Comparison of ENCODE assay signal across 21 cellular contexts in the genomic region with DNA sequence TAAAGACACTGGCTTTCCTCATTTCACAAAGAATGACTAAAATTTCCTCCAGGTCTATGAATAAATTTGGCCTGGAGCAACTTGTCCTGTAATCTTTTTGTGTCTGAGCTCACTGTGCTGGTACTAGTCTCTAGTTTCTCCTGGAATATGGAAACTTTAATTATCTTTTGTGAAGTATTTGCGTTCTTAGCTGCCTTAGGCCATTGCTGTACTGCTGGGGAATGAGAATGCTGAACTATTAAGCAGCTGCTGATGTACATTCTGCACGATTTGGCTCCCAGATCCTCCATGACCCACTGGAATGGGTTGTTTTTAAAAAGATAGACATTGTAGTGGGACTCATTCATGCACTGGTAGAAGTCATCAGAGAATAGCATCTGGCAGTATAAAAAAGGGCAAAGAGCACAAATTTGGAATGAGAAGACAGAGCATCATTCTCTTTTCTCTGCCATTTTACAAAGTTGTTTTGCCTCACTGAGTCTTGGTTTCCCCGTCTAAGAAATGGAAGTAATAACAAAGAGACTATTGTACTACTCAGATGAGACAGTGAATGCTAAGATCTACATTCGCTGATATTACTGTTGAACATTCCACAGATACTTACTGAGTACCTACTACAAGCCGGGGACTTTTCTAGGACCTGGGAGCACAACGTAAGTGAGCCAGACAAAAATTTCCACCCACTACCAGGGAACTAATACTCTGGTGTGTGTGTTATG.
DNase-seq lines count a peak whose midpoint lies in the region; ATAC-seq and TF ChIP-seq lines count a peak whose summit lies in the region.
"Had no signal": no experiment of that assay in that cellular context is flagged by ENCODE, and none has a peak within 500 bp of the region (broad histone marks: within the 10 kb centered on the region; RNA-seq: fewer than 3 reads in every experiment).

No MANE protein-coding gene starts in this region.

- H3K4me3 ChIP-seq in HL-60 (replicated peaks; ENCODE audit: insufficient read depth, low read length) (no peak overlapping the region), neural progenitor cell (no peak overlapping the region), ovary (no peak overlapping the region), dorsolateral prefrontal cortex (no peak overlapping the region)
- H3K4me3 ChIP-seq: K562 had no signal

- H3K27ac Mint-ChIP-seq in neural progenitor cell, result no peak overlapping the region
- H3K27ac Mint-ChIP-seq in activated naive CD4-positive, alpha-beta T cell treated with anti-CD3 and anti-CD28 coated beads for 36 hours, result no peak overlapping the region
- H3K27ac Mint-ChIP-seq: B cell had no signal

- no peak for TF ChIP-seq CTCF in HL-60 (IDR thresholded peaks at IDR 0.05; ENCODE audit: insufficient read depth, low read length)
- no peak for TF ChIP-seq CTCF in neural progenitor cell (IDR thresholded peaks at IDR 0.05)
- no peak for TF ChIP-seq CTCF in ovary (IDR thresholded peaks at IDR 0.05)
- no peak for TF ChIP-seq CTCF in dorsolateral prefrontal cortex (IDR thresholded peaks at IDR 0.05 in 54 of 56, conservative IDR thresholded peaks at IDR 0.05 in 2 of 56; ENCODE audit: low read depth in 1 of 56, partially characterized antibody in 56 of 56)

- H3K4me3 Mint-ChIP-seq in neural progenitor cell, result no peak overlapping the region
- H3K4me3 Mint-ChIP-seq in activated naive CD4-positive, alpha-beta T cell treated with anti-CD3 and anti-CD28 coated beads for 36 hours, result no peak overlapping the region
- H3K4me3 Mint-ChIP-seq: B cell had no signal

- H3K4me2 ChIP-seq in neural progenitor cell, result no peak overlapping the region

- H3F3A ChIP-seq in neural progenitor cell (ENCODE audit: low read depth), result peaks cover 3% of the 10 kb centered on the region

- H3K36me3 ChIP-seq in neural progenitor cell (no peaks in the 10 kb centered on the region), ovary (no peaks in the 10 kb centered on the region)

- H3K4me1 ChIP-seq in neural progenitor cell (peaks cover 16% of the 10 kb centered on the region), ovary (ENCODE audit: insufficient read depth) (no peaks in the 10 kb centered on the region)

- H3K9me3 Mint-ChIP-seq in neural progenitor cell, result no peaks in the 10 kb centered on the region
- peaks cover 1% of the 10 kb centered on the region for H3K9me3 Mint-ChIP-seq in activated naive CD4-positive, alpha-beta T cell treated with anti-CD3 and anti-CD28 coated beads for 36 hours

- H4K20me1 ChIP-seq in neural progenitor cell (ENCODE audit: low read depth), result no peaks in the 10 kb centered on the region

- H3K36me3 Mint-ChIP-seq in neural progenitor cell, result no peaks in the 10 kb centered on the region
- no peaks in the 10 kb centered on the region for H3K36me3 Mint-ChIP-seq in activated naive CD4-positive, alpha-beta T cell treated with anti-CD3 and anti-CD28 coated beads for 36 hours (ENCODE audit: low read depth)

- H3K4me1 Mint-ChIP-seq in neural progenitor cell, result no peaks in the 10 kb centered on the region
- H3K4me1 Mint-ChIP-seq in activated naive CD4-positive, alpha-beta T cell treated with anti-CD3 and anti-CD28 coated beads for 36 hours (ENCODE audit: low read depth), result no peaks in the 10 kb centered on the region
- H3K4me1 Mint-ChIP-seq: B cell had no signal

- H3K9ac ChIP-seq in neural progenitor cell, result no peak overlapping the region

- no peaks in the 10 kb centered on the region for H3K79me2 ChIP-seq in neural progenitor cell (ENCODE audit: low read depth)

- H3K27me3 ChIP-seq in HL-60 (ENCODE audit: insufficient read depth, poor library complexity, severe bottlenecking) (no peaks in the 10 kb centered on the region), neural progenitor cell (no peaks in the 10 kb centered on the region), ovary (no peaks in the 10 kb centered on the region), dorsolateral prefrontal cortex (peaks cover 0 to 7% (median 0%) of the 10 kb centered on the region in 45 donors)

- H3K9me3 ChIP-seq in neural progenitor cell (ENCODE audit: low read depth), result no peaks in the 10 kb centered on the region
- no peaks in the 10 kb centered on the region for H3K9me3 ChIP-seq in ovary

- no peak for DNase-seq in HL-60 (ENCODE audit: low read depth in 1 of 2, low spot score in 1 of 2)
- peak; percentile 41 for DNase-seq in foreskin melanocyte
- DNase-seq in neural progenitor cell (ENCODE audit: low spot score), result no peak
- DNase-seq in ovary, result no peak
- no peak for DNase-seq in activated naive CD4-positive, alpha-beta T cell treated with anti-CD3 and anti-CD28 coated beads for 36 hours
- DNase-seq in dorsolateral prefrontal cortex, result no peak
- DNase-seq: Calu3, DMS153, DND-41, Kasumi-1, NCI-H1105, NCI-H1436 treated with DMSO at 0.1 percent for 48 hours, NCI-H187 treated with DMSO at 0.1 percent for 48 hours, NCI-H2171 treated with DMSO at 0.1 percent for 48 hours, NCI-H345, NCI-H510A treated with DMSO at 0.1 percent for 48 hours, NCI-H748 treated with DMSO at 0.1 percent for 48 hours had no signal

- TF ChIP-seq POLR2A in ovary (IDR thresholded peaks at IDR 0.05), result no peak

- CTCF ChIA-PET in activated naive CD4-positive, alpha-beta T cell treated with anti-CD3 and anti-CD28 coated beads for 36 hours (lab: Charles Lee), result no interaction called here

- H3K27ac ChIP-seq in HL-60 (replicated peaks) (0 out of 2 replicates have a peak overlapping the region, but pooled peaks have one; percentile 28), neural progenitor cell (peak overlapping the region; percentile 65), ovary (no peak overlapping the region), dorsolateral prefrontal cortex (no peak overlapping the region)

- no peak for ATAC-seq in GM18870 (IDR thresholded peaks at IDR 0.05; ENCODE audit: unreplicated experiment)
- ATAC-seq: K562, SK-N-SH treated with all-trans-retinoic acid at 6 μM for 48 hours had no signal

- H2AFZ ChIP-seq in neural progenitor cell (replicated peaks), result peak overlapping the region; percentile 77

- no peaks in the 10 kb centered on the region for H3K27me3 Mint-ChIP-seq in neural progenitor cell (ENCODE audit: insufficient read depth, low read depth)
- no peaks in the 10 kb centered on the region for H3K27me3 Mint-ChIP-seq in activated naive CD4-positive, alpha-beta T cell treated with anti-CD3 and anti-CD28 coated beads for 36 hours (ENCODE audit: low read depth)
- H3K27me3 Mint-ChIP-seq: B cell had no signal

- intact Hi-C loops in ovary (cut with DNase I), result no loop called here
- intact Hi-C loops in activated naive CD4-positive, alpha-beta T cell treated with anti-CD3 and anti-CD28 coated beads for 36 hours (cut with micrococcal nuclease), result no loop called here
- intact Hi-C loops in dorsolateral prefrontal cortex (cut with DNase I), result no loop called here

- WGBS in ovary, 3 donors, result 77 to 85% (median 84%) methylated on average over 6 of the region's 6 CpGs

- no peak for TF ChIP-seq EP300 in ovary (IDR thresholded peaks at IDR 0.05)

Comparison
In these comparisons a context has a peak if more than half of its experiments do, and no peak if none do; other contexts are left out.
1. H3K27ac ChIP-seq: peak in HL-60 (single experiment) and neural progenitor cell (single experiment); none in ovary (0 of 2) and dorsolateral prefrontal cortex (0 of 59).